In genomic region chr17:64261422-64262124, GRCh38 we compare ENCODE assay signal across 8 cellular contexts. TPM values are rescaled to one million over a fixed set of nuclear protein-coding genes. Genes with fewer than 3 reads are reported as not detected.
DNase-seq lines count a peak whose midpoint lies in the region; ATAC-seq and TF ChIP-seq lines count a peak whose summit lies in the region.

No MANE protein-coding gene starts in this region.

- H3K9me2 ChIP-seq in GM23338 (ENCODE audit: insufficient read depth): peaks cover 4% of the 10 kb centered on the region; the same call in 1 of the 2 replicates

- H3K9me3 ChIP-seq in T-helper 17 cell (ENCODE audit: control insufficient read depth, low read length, poor library complexity, severe bottlenecking) (no peaks in the 10 kb centered on the region), fibroblast of lung (ENCODE audit: control insufficient read depth, insufficient read depth, low read depth, low read length) (no peaks in the 10 kb centered on the region), sigmoid colon (no peaks in the 10 kb centered on the region)

- H3K79me2 ChIP-seq in GM23338 (replicated peaks; ENCODE audit: insufficient read depth) (peaks cover 50% of the 10 kb centered on the region), fibroblast of lung (ENCODE audit: control insufficient read depth, insufficient read depth, low read length) (peaks cover 14% of the 10 kb centered on the region)

- ATAC-seq in GM23338: no peak
- ATAC-seq in T-helper 17 cell: no peak
- ATAC-seq in GM21515 (IDR thresholded peaks at IDR 0.05; ENCODE audit: unreplicated experiment): no peak
- no peak for ATAC-seq in GM19463 (IDR thresholded peaks at IDR 0.05; ENCODE audit: unreplicated experiment)

- peaks cover 26% of the 10 kb centered on the region for H3K27me3 Mint-ChIP-seq in GM23338 (ENCODE audit: insufficient read depth, low read depth, poor library complexity)
- no peaks in the 10 kb centered on the region for H3K27me3 Mint-ChIP-seq in T-helper 17 cell

- TF ChIP-seq CTCF in GM23338 (conservative IDR thresholded peaks at IDR 0.05; ENCODE audit: low read depth in 2 of 2): no peak
- no peak for TF ChIP-seq CTCF in fibroblast of lung (conservative IDR thresholded peaks at IDR 0.05 in 1 of 2, IDR thresholded peaks at IDR 0.05 in 1 of 2; ENCODE audit: low read depth in 1 of 2, low read length in 2 of 2)
- no peak for TF ChIP-seq CTCF in sigmoid colon (IDR thresholded peaks at IDR 0.05)

- TF ChIP-seq POLR2A in sigmoid colon (IDR thresholded peaks at IDR 0.05): no peak

- H3K27ac Mint-ChIP-seq in GM23338: no peak overlapping the region
- peak overlapping the region; percentile 94 for H3K27ac Mint-ChIP-seq in T-helper 17 cell

- H3K27ac ChIP-seq in GM23338 (ENCODE audit: low read depth): no peak overlapping the region
- no peak overlapping the region for H3K27ac ChIP-seq in fibroblast of lung (ENCODE audit: insufficient read depth, low read length)
- peak overlapping the region; percentile 94 to 97 (median 94) for H3K27ac ChIP-seq in sigmoid colon

- H3K4me3 Mint-ChIP-seq in GM23338: peak overlapping the region; percentile 88
- peak overlapping the region; percentile 95 for H3K4me3 Mint-ChIP-seq in T-helper 17 cell

- H3K9ac ChIP-seq in fibroblast of lung (ENCODE audit: insufficient read depth, low read length): no peak overlapping the region

- 0 out of 2 replicates have a peak, but pooled peaks cover 2% of the 10 kb centered on the region for H3F3A ChIP-seq in GM23338 (replicated peaks; ENCODE audit: low read depth)

- peak overlapping the region; percentile 76; the same call in 1 of the 2 replicates for H2AFZ ChIP-seq in GM23338
- H2AFZ ChIP-seq in fibroblast of lung (ENCODE audit: low read length): peak overlapping the region; percentile 83

- H3K4me2 ChIP-seq in GM23338: peak overlapping the region; percentile 95
- H3K4me2 ChIP-seq in fibroblast of lung (ENCODE audit: extremely low read depth, insufficient read depth, low read length): peak overlapping the region; percentile 99

- no peaks in the 10 kb centered on the region; the same call in 2 of the 3 replicates for H3K36me3 Mint-ChIP-seq in GM23338 (ENCODE audit: low read depth)
- H3K36me3 Mint-ChIP-seq in T-helper 17 cell (ENCODE audit: low read depth): no peaks in the 10 kb centered on the region

- H4K20me1 ChIP-seq in GM23338 (replicated peaks; ENCODE audit: insufficient read depth): peaks cover 15% of the 10 kb centered on the region
- H4K20me1 ChIP-seq in fibroblast of lung (ENCODE audit: control insufficient read depth, extremely low read depth, insufficient read depth, low read length): no peaks in the 10 kb centered on the region

- H3K4me3 ChIP-seq in GM23338 (peak overlapping the region; percentile 92), fibroblast of lung (replicated peaks in 1 of 4; ENCODE audit: control extremely low read depth in 1 of 4, insufficient read depth in 1 of 4, low read depth in 3 of 4, low read length in 4 of 4) (peak overlapping the region; percentile 73 to 92 (median 82)), sigmoid colon (peak overlapping the region; percentile 98 to 99 (median 98))

- intact Hi-C loops in sigmoid colon (cut with DNase I): loop anchor here (1.0 to 5.0 kb wide), 2 partner anchors 39 to 115 kb away; no protein-coding TSS in a partner anchor

- H3K4me1 ChIP-seq in GM23338 (ENCODE audit: insufficient read depth) (peaks cover 11% of the 10 kb centered on the region; the same call in 1 of the 2 replicates), fibroblast of lung (ENCODE audit: control insufficient read depth, extremely low read depth, insufficient read depth, low read length) (peaks cover 5% of the 10 kb centered on the region), sigmoid colon (peaks cover 0 to 42% (median 30%) of the 10 kb centered on the region in 4 donors)

- H3K27me3 ChIP-seq in GM23338 (ENCODE audit: insufficient read depth) (peaks cover 26% of the 10 kb centered on the region), fibroblast of lung (ENCODE audit: control insufficient read depth, insufficient read depth, low read length) (peaks cover 5% of the 10 kb centered on the region), sigmoid colon (no peaks in the 10 kb centered on the region)

- H3K36me3 ChIP-seq in GM23338 (ENCODE audit: insufficient read depth) (no peaks in the 10 kb centered on the region), fibroblast of lung (ENCODE audit: control insufficient read depth, insufficient read depth, low read length) (no peaks in the 10 kb centered on the region), sigmoid colon (no peaks in the 10 kb centered on the region)

- no peaks in the 10 kb centered on the region for H3K9me3 Mint-ChIP-seq in GM23338

- H3K4me1 Mint-ChIP-seq in GM23338: peaks cover 13% of the 10 kb centered on the region
- H3K4me1 Mint-ChIP-seq in T-helper 17 cell: peaks cover 23% of the 10 kb centered on the region

- DNase-seq in GM23338 (ENCODE audit: low spot score) (no peak), T-helper 17 cell (no peak), fibroblast of lung (ENCODE audit: low read depth in 2 of 2) (no peak), sigmoid colon (no peak), hepatic stellate cell (ENCODE audit: low spot score) (no peak), Ammon's horn (ENCODE audit: low spot score) (no peak)

- TF ChIP-seq EP300 in sigmoid colon (IDR thresholded peaks at IDR 0.05): no peak

- WGBS in sigmoid colon, 2 donors: 32 to 38% methylated on average over 5 of the region's 5 CpGs

TF ChIP-seq in GM23338, 12 proteins besides CTCF, POLR2A, EP300 and RAD21:
- TF ChIP-seq NANOG (IDR thresholded peaks at IDR 0.05; ENCODE audit: borderline replicate concordance): no peak
- TF ChIP-seq ETS1 (IDR thresholded peaks at IDR 0.05): no peak
- no peak for TF ChIP-seq POLR2AphosphoS5 (IDR thresholded peaks at IDR 0.05; ENCODE audit: low read depth)
- no peak for TF ChIP-seq JUNB (IDR thresholded peaks at IDR 0.05; ENCODE audit: unreplicated experiment)
- TF ChIP-seq EZH2 (IDR thresholded peaks at IDR 0.05; ENCODE audit: low read depth, unreplicated experiment): no peak
- TF ChIP-seq CREB1 (CRISPR knock-in tag; IDR thresholded peaks at IDR 0.05; ENCODE audit: low read depth): no peak
- TF ChIP-seq STAT1 (IDR thresholded peaks at IDR 0.05; ENCODE audit: unreplicated experiment): no peak
- TF ChIP-seq EZH2phosphoT487 (IDR thresholded peaks at IDR 0.05; ENCODE audit: unreplicated experiment): no peak
- TF ChIP-seq REST (IDR thresholded peaks at IDR 0.05; ENCODE audit: unreplicated experiment): no peak

RNA-seq across cellular contexts. Expression of gene TEX2, which starts 1.5 kb away (rescaled TPM):
- total RNA-seq in GM23338 (2014; rRNA removed; shearing (Covaris generic)): 13.4 and 17.7 TPM in 2 replicates
- polyA plus RNA-seq in GM23338 (2016; fragmentation: Nextera tagmentation; extraction: Ambion mirVana) (5.6 and 7.5 TPM in 2 replicates), fibroblast of lung (18.6 and 25.6 TPM in 2 replicates), sigmoid colon (10 to 100 TPM in 1 of 3 donors, 1 to 10 TPM in 2; 4.6 to 14.5 (median 7.8) TPM)
- total RNA-seq in T-helper 17 cell (1 to 10 TPM; 8.4 to 8.7 TPM), fibroblast of lung (23.6 and 33.4 TPM in 2 replicates), sigmoid colon (10 to 100 TPM; 39.3 to 50.7 (median 42.5) TPM)
- polyA plus RNA-seq in fibroblast of lung (2012): 16.2 and 18.9 TPM in 2 replicates
- 25.8 and 39.4 TPM in 2 replicates for polyA minus RNA-seq in fibroblast of lung (ENCODE audit: low replicate concordance)

Comparison
In these comparisons a context has a peak if more than half of its experiments do, and no peak if none do; other contexts are left out.
1. H3K27ac ChIP-seq: peak in sigmoid colon (4 of 4); none in GM23338 (single experiment) and fibroblast of lung (single experiment).
2. Peak in every context shown above with its lines, with median percentiles within 50 percentile points of each other: H3K4me3 ChIP-seq.